In the genomic region with DNA sequence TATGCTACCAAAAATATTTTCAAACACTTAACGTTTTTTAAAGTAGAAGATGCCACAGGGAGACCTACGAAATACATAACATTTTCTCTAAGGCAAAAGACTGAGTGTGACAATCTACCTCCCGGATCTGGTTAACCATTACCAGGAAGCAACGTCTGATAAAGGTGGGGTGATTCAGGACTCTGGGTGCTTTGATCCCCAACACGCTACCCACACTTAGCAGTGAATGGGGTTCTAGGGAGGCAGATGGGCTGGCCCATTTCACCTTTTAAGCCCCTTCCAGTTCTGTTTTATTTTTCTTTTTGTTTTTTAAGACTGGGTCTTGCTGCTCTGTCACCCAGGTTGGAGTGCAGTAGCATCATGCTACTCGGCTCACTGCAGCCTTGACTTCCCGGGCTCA, we compare ENCODE assay signal across 22 cellular contexts.
"Had no signal": no experiment of that assay in that cellular context is flagged by ENCODE, and none has a peak within 500 bp of the region (broad histone marks: within the 10 kb centered on the region; RNA-seq: fewer than 3 reads in every experiment).

No MANE protein-coding gene starts in this region.

- DNase-seq: activated CD4-positive, alpha-beta T cell treated with anti-CD3 and anti-CD28 coated beads, Interleukin-2, amount 50 U/mL, for 1 hour; activated T-cell treated with anti-CD3 and anti-CD28 coated beads for 4 hours; cerebellar nuclear complex; endodermal cell; esophagus squamous epithelium; heart left ventricle; islet precursor cell; left cardiac atrium; naive B cell; right cardiac atrium; stimulated activated CD4-positive, alpha-beta T cell treated with anti-CD3 and anti-CD28 coated beads, Interleukin-2, amount 100 ng/mL, for 24 hours; stomach; SW 1271; uterus had no signal

- H3K36me3 Mint-ChIP-seq: stimulated activated memory B cell treated with anti-CD40 and anti-IgM and Interleukin-4, amounts not matched to agents 10 μg/mL and 1 μg/mL and 100 μg/mL, for 72 hours had no signal

- ATAC-seq: activated CD4-positive, CD25-positive, alpha-beta regulatory T cell treated with anti-CD3 and anti-CD28 coated beads, Interleukin-2, amount 50 U/mL, for 24 hours; gastroesophageal sphincter; stimulated activated memory B cell treated with anti-CD40 and anti-IgM and Interleukin-4, amounts not matched to agents 10 μg/mL and 1 μg/mL and 100 μg/mL, for 72 hours had no signal

- H3K27me3 ChIP-seq: esophagus squamous epithelium, gastroesophageal sphincter, heart left ventricle, stomach, suprapubic skin, tibial nerve, uterus had no signal

- H3K27ac Mint-ChIP-seq: endodermal cell; memory B cell; naive B cell; stimulated activated memory B cell treated with anti-CD40 and anti-IgM and Interleukin-4, amounts not matched to agents 10 μg/mL and 1 μg/mL and 100 μg/mL, for 72 hours had no signal

- H3K9me3 Mint-ChIP-seq: endodermal cell had no signal

- H3K4me3 Mint-ChIP-seq: endodermal cell; memory B cell; naive B cell; stimulated activated memory B cell treated with anti-CD40 and anti-IgM and Interleukin-4, amounts not matched to agents 10 μg/mL and 1 μg/mL and 100 μg/mL, for 72 hours had no signal

- H3K36me3 ChIP-seq: gastroesophageal sphincter, suprapubic skin, uterus had no signal

- H3K27me3 Mint-ChIP-seq: naive B cell had no signal

- H3K4me1 Mint-ChIP-seq: memory B cell; naive B cell; stimulated activated memory B cell treated with anti-CD40 and anti-IgM and Interleukin-4, amounts not matched to agents 10 μg/mL and 1 μg/mL and 100 μg/mL, for 72 hours had no signal

- H3K4me3 ChIP-seq: coronary artery, esophagus squamous epithelium, gastroesophageal sphincter, heart left ventricle, stomach, suprapubic skin, tibial nerve, uterus had no signal

- H3K9me3 ChIP-seq: esophagus squamous epithelium, gastroesophageal sphincter, heart left ventricle, stomach, suprapubic skin, tibial nerve, uterus had no signal

- H3K27ac ChIP-seq: coronary artery, esophagus squamous epithelium, heart left ventricle, parathyroid adenoma, stomach, suprapubic skin, uterus had no signal
